11 cellular contexts compared by ENCODE assay signal in genomic region chr12:123140675-123141614, GRCh38. TPM values are rescaled to one million over a fixed set of nuclear protein-coding genes. Genes with fewer than 3 reads are reported as not detected.
DNase-seq lines count a peak whose midpoint lies in the region; ATAC-seq and TF ChIP-seq lines count a peak whose summit lies in the region.
"Had no signal": no experiment of that assay in that cellular context is flagged by ENCODE, and none has a peak within 500 bp of the region (broad histone marks: within the 10 kb centered on the region; RNA-seq: fewer than 3 reads in every experiment).

No MANE protein-coding gene starts in this region.

- H3K36me3 ChIP-seq in PC-3 (ENCODE audit: low read depth, low read length), result no peaks in the 10 kb centered on the region
- no peaks in the 10 kb centered on the region for H3K36me3 ChIP-seq in endodermal cell (ENCODE audit: control insufficient read depth, insufficient read depth, low read length)
- no peaks in the 10 kb centered on the region for H3K36me3 ChIP-seq in muscle layer of duodenum (ENCODE audit: control insufficient read depth in 1 of 2, insufficient read depth in 2 of 2, low read length in 2 of 2)
- H3K36me3 ChIP-seq in testis (ENCODE audit: low read depth, missing control alignments), result no peaks in the 10 kb centered on the region

- peaks cover 32% of the 10 kb centered on the region for H3K4me1 ChIP-seq in PC-3 (ENCODE audit: insufficient read depth, low read length)
- H3K4me1 ChIP-seq in endodermal cell (ENCODE audit: control insufficient read depth, insufficient read depth, low read length), result peaks cover 9% of the 10 kb centered on the region
- peaks cover 26 to 29% of the 10 kb centered on the region in 2 donors for H3K4me1 ChIP-seq in muscle layer of duodenum (ENCODE audit: control insufficient read depth in 1 of 2, insufficient read depth in 2 of 2, low read length in 2 of 2)
- peaks cover 41% of the 10 kb centered on the region for H3K4me1 ChIP-seq in testis

- BruUV-seq in PC-3 (replicated peaks; lab: Mats Ljungman, UMichigan), result no TSS peak

- POLR2A ChIA-PET in PC-3 (lab: Charles Lee; ENCODE audit: unreplicated experiment), result no interaction called here

- CTCF ChIA-PET in PC-3 (lab: Charles Lee), result interaction anchor here (0.5 kb wide), 1 partner anchor 10 kb away, joined by 3 read pairs; no protein-coding TSS in a partner anchor

- H3K27ac ChIP-seq in PC-3 (ENCODE audit: low read length) (peak overlapping the region; percentile 45), endodermal cell (ENCODE audit: low read depth, low read length) (peak overlapping the region; percentile 69), muscle layer of duodenum (ENCODE audit: low read length) (peak overlapping the region; percentile 78), testis (peak overlapping the region; percentile 64 to 74)

- peaks cover 4% of the 10 kb centered on the region for H3K9me3 Mint-ChIP-seq in endodermal cell
- no peaks in the 10 kb centered on the region for H3K9me3 Mint-ChIP-seq in activated T-cell treated with anti-CD3 and anti-CD28 coated beads, Interleukin-2, amount 50 U/mL, for 72 hours
- H3K9me3 Mint-ChIP-seq: activated naive CD4-positive, alpha-beta T cell treated with anti-CD3 and anti-CD28 coated beads for 36 hours had no signal

- H3K4me3 Mint-ChIP-seq in endodermal cell, result no peak overlapping the region
- H3K4me3 Mint-ChIP-seq in activated T-cell treated with anti-CD3 and anti-CD28 coated beads, Interleukin-2, amount 50 U/mL, for 72 hours, result no peak overlapping the region
- H3K4me3 Mint-ChIP-seq: activated naive CD4-positive, alpha-beta T cell treated with anti-CD3 and anti-CD28 coated beads for 36 hours had no signal

- no peaks in the 10 kb centered on the region for H3F3A ChIP-seq in PC-3 (ENCODE audit: low read length, unreplicated experiment)

- H3K4me3 ChIP-seq in PC-3 (ENCODE audit: low read length), result no peak overlapping the region
- H3K4me3 ChIP-seq in endodermal cell (ENCODE audit: low read length), result no peak overlapping the region
- peak overlapping the region; percentile 8 to 19 for H3K4me3 ChIP-seq in muscle layer of duodenum (ENCODE audit: low read depth in 1 of 2, low read length in 2 of 2)
- no peak overlapping the region for H3K4me3 ChIP-seq in testis

- no peak for ATAC-seq in PC-3
- ATAC-seq in activated T-cell treated with anti-CD3 and anti-CD28 coated beads, Interleukin-2, amount 50 U/mL, for 72 hours (replicated peaks in 1 of 2), result no peak

- peak overlapping the region; percentile 71 for H3K4me2 ChIP-seq in PC-3 (ENCODE audit: low read length)

- no peaks in the 10 kb centered on the region for H3K27me3 Mint-ChIP-seq in endodermal cell (ENCODE audit: insufficient read depth)
- H3K27me3 Mint-ChIP-seq in activated T-cell treated with anti-CD3 and anti-CD28 coated beads, Interleukin-2, amount 50 U/mL, for 72 hours (ENCODE audit: low read depth), result no peaks in the 10 kb centered on the region

- peaks cover 25% of the 10 kb centered on the region; the same call in 1 of the 2 replicates for H3K79me2 ChIP-seq in PC-3 (ENCODE audit: low read length)

- DNase-seq in PC-3 (no peak), endodermal cell (no peak), testis (no peak), RKO (ENCODE audit: low spot score) (no peak), NCI-H1105 (lab: John Stamatoyannopoulos, UW) (no peak)
- DNase-seq in activated T-cell treated with anti-CD3 and anti-CD28 coated beads, Interleukin-2, amount 50 U/mL, for 72 hours, result no peak
- DNase-seq in stimulated activated naive CD4-positive, alpha-beta T cell treated with Interleukin-2 at 50 U/mL for 16 hours (lab: John Stamatoyannopoulos, UW), result no peak
- DNase-seq: activated naive CD4-positive, alpha-beta T cell treated with anti-CD3 and anti-CD28 coated beads for 36 hours; GF-D8; NCI-H345 had no signal

- H4K20me1 ChIP-seq in PC-3 (ENCODE audit: low read length), result no peaks in the 10 kb centered on the region

- no peak overlapping the region for H2AFZ ChIP-seq in PC-3 (ENCODE audit: low read length)

- no peaks in the 10 kb centered on the region for H3K9me2 ChIP-seq in PC-3 (replicated peaks; ENCODE audit: low read length)

- TF ChIP-seq CTCF in PC-3 (conservative IDR thresholded peaks at IDR 0.05; ENCODE audit: low read depth, low read length) (no peak), endodermal cell (conservative IDR thresholded peaks at IDR 0.05) (no peak), testis (IDR thresholded peaks at IDR 0.05) (no peak)

- H3K27me3 ChIP-seq in PC-3 (ENCODE audit: low read length) (no peaks in the 10 kb centered on the region), endodermal cell (ENCODE audit: control insufficient read depth, insufficient read depth, low read length, poor library complexity, severe bottlenecking) (no peaks in the 10 kb centered on the region), muscle layer of duodenum (ENCODE audit: low read depth, low read length) (no peaks in the 10 kb centered on the region), testis (no peaks in the 10 kb centered on the region)

- H3K36me3 Mint-ChIP-seq in endodermal cell (ENCODE audit: low read depth), result peaks cover 7% of the 10 kb centered on the region
- H3K36me3 Mint-ChIP-seq in activated T-cell treated with anti-CD3 and anti-CD28 coated beads, Interleukin-2, amount 50 U/mL, for 72 hours (ENCODE audit: insufficient read depth in 2 of 2), result peaks cover 1% of the 10 kb centered on the region in 2 donors

- WGBS in endodermal cell (ENCODE audit: insufficient coverage in 1 of 2, insufficient read length in 1 of 2), 2 experiments, result 89 to 92% methylated on average over 2 to 6 of the region's 6 CpGs
- WGBS in testis, 2 donors, result 71 to 80% methylated on average over 2 to 6 of the region's 6 CpGs

- H3K27ac Mint-ChIP-seq in endodermal cell, result peak overlapping the region; percentile 27
- H3K27ac Mint-ChIP-seq in activated T-cell treated with anti-CD3 and anti-CD28 coated beads, Interleukin-2, amount 50 U/mL, for 72 hours, result no peak overlapping the region
- H3K27ac Mint-ChIP-seq: activated naive CD4-positive, alpha-beta T cell treated with anti-CD3 and anti-CD28 coated beads for 36 hours had no signal

- intact Hi-C loops in PC-3 (cut with micrococcal nuclease), result no loop called here
- intact Hi-C loops in testis (cut with DNase I; ENCODE audit: low total_unique reads), result loop anchor here (10.0 kb wide), 3 partner anchors 46 to 156 kb away; partner anchors contain the start of gene ARL6IP4

- no peaks in the 10 kb centered on the region for H3K9me3 ChIP-seq in PC-3 (ENCODE audit: low read length)
- no peaks in the 10 kb centered on the region for H3K9me3 ChIP-seq in endodermal cell (ENCODE audit: control insufficient read depth, low read length)
- no peaks in the 10 kb centered on the region for H3K9me3 ChIP-seq in muscle layer of duodenum (ENCODE audit: control insufficient read depth in 1 of 2, low read length in 2 of 2)
- no peaks in the 10 kb centered on the region for H3K9me3 ChIP-seq in testis

- H3K9ac ChIP-seq in PC-3 (ENCODE audit: low read length) (no peak overlapping the region), endodermal cell (ENCODE audit: extremely low read depth, low read length, poor library complexity, severe bottlenecking) (no peak overlapping the region)

- TF ChIP-seq POLR2A in testis (IDR thresholded peaks at IDR 0.05), result no peak

- H3K4me1 Mint-ChIP-seq in endodermal cell, result peaks cover 36% of the 10 kb centered on the region
- H3K4me1 Mint-ChIP-seq in activated T-cell treated with anti-CD3 and anti-CD28 coated beads, Interleukin-2, amount 50 U/mL, for 72 hours (ENCODE audit: low read depth), result peaks cover 28% of the 10 kb centered on the region

RNA-seq across cellular contexts. Expression of gene PITPNM2, which starts 9.9 kb away (rescaled TPM):
- 5.6 and 8.1 TPM in 2 replicates for total RNA-seq in PC-3 (2014; rRNA removed)
- total RNA-seq in endodermal cell, result 10 to 100 TPM in 1 of 2 donors, 1 to 10 TPM in 1; 3.2 to 13.4 TPM
- 3.0 TPM for polyA plus RNA-seq in endodermal cell (2013, experiment 1 of 2)
- 2.6 TPM for polyA plus RNA-seq in endodermal cell (2013, experiment 2 of 2)
- 10 to 100 TPM; 25.3 to 38.3 TPM for total RNA-seq in testis
- polyA plus RNA-seq in testis (ENCODE audit: insufficient read depth, low read depth, low replicate concordance), result 24.2 TPM
- 10 to 100 TPM; 14.1 to 18.1 TPM for total RNA-seq in activated T-cell treated with anti-CD3 and anti-CD28 coated beads, Interleukin-2, amount 50 U/mL, for 72 hours

Comparison
In these comparisons a context has a peak if more than half of its experiments do, and no peak if none do; other contexts are left out.
1. H3K4me3 ChIP-seq: peak in muscle layer of duodenum (2 of 2); none in PC-3 (single experiment), endodermal cell (single experiment) and testis (0 of 2).
2. Peak in every context shown above with its lines, with median percentiles within 50 percentile points of each other: H3K27ac ChIP-seq.